In the genomic region with DNA sequence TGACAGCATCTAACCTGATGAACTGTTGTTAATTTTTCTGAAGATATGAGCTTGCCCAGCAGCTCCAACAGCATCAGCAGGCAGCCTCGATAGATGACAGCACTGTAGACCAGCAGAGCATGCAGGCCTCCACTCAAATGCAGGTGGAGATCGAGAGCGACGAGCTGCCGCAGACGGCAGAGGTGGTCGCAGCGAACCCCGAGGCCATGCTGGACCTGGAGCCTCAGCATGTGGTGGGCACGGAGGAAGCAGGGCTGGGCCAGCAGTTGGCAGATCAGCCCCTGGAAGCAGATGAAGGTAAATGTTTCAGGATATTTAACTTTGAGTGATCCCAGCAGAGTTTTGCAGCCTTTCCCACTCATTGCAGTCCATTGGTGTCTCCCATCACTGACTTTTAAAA, we compare ENCODE assay signal across 19 cellular contexts.
DNase-seq lines count a peak whose midpoint lies in the region; FAIRE-seq and TF ChIP-seq lines count a peak whose summit lies in the region.
"Had no signal": no experiment of that assay in that cellular context is flagged by ENCODE, and none has a peak within 500 bp of the region (broad histone marks: within the 10 kb centered on the region; RNA-seq: fewer than 3 reads in every experiment).

No MANE protein-coding gene starts in this region.

- no peak for TF ChIP-seq POLR2A in H1 (IDR thresholded peaks at IDR 0.05; ENCODE audit: control extremely low read depth in 1 of 2, low read depth in 2 of 2, low read length in 2 of 2)

- H4K91ac ChIP-seq in H1 (replicated peaks; ENCODE audit: insufficient read length, low read length): no peak overlapping the region

- no peak for DNase-seq in activated naive CD4-positive, alpha-beta T cell treated with anti-CD3 and anti-CD28 coated beads for 36 hours
- no peak for DNase-seq in H1 (ENCODE audit: low read depth in 1 of 2, low spot score in 2 of 2)
- no peak for DNase-seq in nephron progenitor cell
- DNase-seq in stimulated activated CD4-positive, alpha-beta T cell treated with anti-CD3 and anti-CD28 coated beads, Interleukin-2, amount 100 ng/mL, for 24 hours: no peak
- no peak for DNase-seq in effector memory CD4-positive, alpha-beta T cell
- DNase-seq: C1 segment of cervical spinal cord; Calu3; CD4-positive, alpha-beta memory T cell; COR-L47; DMS53; DMS79 treated with DMSO at 0.1 percent for 48 hours; GF-D8; HFFc6 had no signal

- H3K4me3 ChIP-seq in H1 (ENCODE audit: extremely low read depth in 1 of 4, insufficient read depth in 2 of 4, low read depth in 3 of 4, low read length in 4 of 4): no peak overlapping the region
- H3K4me3 ChIP-seq in effector memory CD4-positive, alpha-beta T cell (ENCODE audit: insufficient read depth, low read depth, low read length, poor library complexity, severe bottlenecking): no peak overlapping the region
- H3K4me3 ChIP-seq: GM23338, HAP-1 had no signal

- H3K4ac ChIP-seq in H1 (replicated peaks; ENCODE audit: insufficient read length, low read depth, low read length): no peak overlapping the region

- no peaks in the 10 kb centered on the region for H3K9me3 Mint-ChIP-seq in activated naive CD4-positive, alpha-beta T cell treated with anti-CD3 and anti-CD28 coated beads, Interleukin-2, amount 50 U/mL, for 24 hours
- H3K9me3 Mint-ChIP-seq in activated naive CD4-positive, alpha-beta T cell treated with anti-CD3 and anti-CD28 coated beads for 36 hours: no peaks in the 10 kb centered on the region
- no peaks in the 10 kb centered on the region for H3K9me3 Mint-ChIP-seq in nephron progenitor cell
- H3K9me3 Mint-ChIP-seq: CD4-positive, alpha-beta memory T cell; GM23338; HFFc6 had no signal

- POLR2A ChIA-PET in H1 (lab: Charles Lee; ENCODE audit: partially characterized antibody): no interaction called here

- H4K5ac ChIP-seq in H1 (ENCODE audit: insufficient read length, low read depth, low read length): no peak overlapping the region

- no peak overlapping the region for H2BK20ac ChIP-seq in H1 (ENCODE audit: low read length)

- no peak overlapping the region for H2AFZ ChIP-seq in H1 (ENCODE audit: low read length)
- H2AFZ ChIP-seq: GM23338 had no signal

- no peak overlapping the region for H2AK5ac ChIP-seq in H1 (ENCODE audit: low read depth, low read length)

- no peak overlapping the region for H2BK5ac ChIP-seq in H1 (ENCODE audit: low read depth, low read length)

- H3K23me2 ChIP-seq in H1 (ENCODE audit: low read depth, low read length): no peaks in the 10 kb centered on the region

- H3K23ac ChIP-seq in H1 (ENCODE audit: insufficient read length): no peak overlapping the region

- H3K79me1 ChIP-seq in H1 (ENCODE audit: low read depth, low read length): no peaks in the 10 kb centered on the region

- TF ChIP-seq EP300 in H1 (IDR thresholded peaks at IDR 0.05; ENCODE audit: borderline replicate concordance in 1 of 2, low read depth in 2 of 2, low read length in 2 of 2): no peak

- H4K20me1 ChIP-seq in H1 (replicated peaks in 1 of 2; ENCODE audit: control insufficient read depth in 1 of 2, insufficient read depth in 2 of 2, low read length in 2 of 2): no peaks in the 10 kb centered on the region

- H4K8ac ChIP-seq in H1 (ENCODE audit: extremely low read depth, insufficient read depth, low read length): peak overlapping the region; percentile 25; the same call in 1 of the 2 replicates

- no peak overlapping the region for H3K18ac ChIP-seq in H1 (ENCODE audit: extremely low read depth, low read length)

- H3K27ac Mint-ChIP-seq in activated naive CD4-positive, alpha-beta T cell treated with anti-CD3 and anti-CD28 coated beads, Interleukin-2, amount 50 U/mL, for 24 hours: peak overlapping the region; percentile 3
- no peak overlapping the region for H3K27ac Mint-ChIP-seq in activated naive CD4-positive, alpha-beta T cell treated with anti-CD3 and anti-CD28 coated beads for 36 hours
- peak overlapping the region; percentile 46 for H3K27ac Mint-ChIP-seq in nephron progenitor cell
- H3K27ac Mint-ChIP-seq: GM23338, HFFc6 had no signal

- H3K9ac ChIP-seq in H1 (replicated peaks in 1 of 4; ENCODE audit: extremely low read depth in 1 of 4, low read depth in 3 of 4, low read length in 3 of 4): no peak overlapping the region

- no peak for FAIRE-seq in H1 (lab: Jason Lieb, UNC)
- FAIRE-seq: GM12891, GM18507, H54 had no signal

- H3K4me1 Mint-ChIP-seq in activated naive CD4-positive, alpha-beta T cell treated with anti-CD3 and anti-CD28 coated beads, Interleukin-2, amount 50 U/mL, for 24 hours: no peaks in the 10 kb centered on the region
- no peaks in the 10 kb centered on the region for H3K4me1 Mint-ChIP-seq in activated naive CD4-positive, alpha-beta T cell treated with anti-CD3 and anti-CD28 coated beads for 36 hours (ENCODE audit: low read depth)
- no peaks in the 10 kb centered on the region for H3K4me1 Mint-ChIP-seq in nephron progenitor cell
- H3K4me1 Mint-ChIP-seq: CD4-positive, alpha-beta memory T cell; GM23338 had no signal

- no peaks in the 10 kb centered on the region for H3K79me2 ChIP-seq in H1 (ENCODE audit: control insufficient read depth in 1 of 2, insufficient read depth in 2 of 2, low read length in 2 of 2)

- H3K27me3 ChIP-seq in H1 (replicated peaks in 1 of 4; ENCODE audit: control insufficient read depth in 3 of 4, extremely low read depth in 1 of 4, insufficient read depth in 3 of 4, low read length in 3 of 4): no peaks in the 10 kb centered on the region
- no peaks in the 10 kb centered on the region for H3K27me3 ChIP-seq in effector memory CD4-positive, alpha-beta T cell (replicated peaks; ENCODE audit: control insufficient read depth, insufficient read depth, low read length, poor library complexity, severe bottlenecking)

- H3K14ac ChIP-seq in H1 (ENCODE audit: insufficient read length): no peak overlapping the region

- no peaks in the 10 kb centered on the region for H3K9me3 ChIP-seq in H1 (ENCODE audit: insufficient read depth in 2 of 2, low read depth in 1 of 2, low read length in 1 of 2)
- no peaks in the 10 kb centered on the region for H3K9me3 ChIP-seq in effector memory CD4-positive, alpha-beta T cell (ENCODE audit: control insufficient read depth, low read length)
- H3K9me3 ChIP-seq: HAP-1 had no signal

- no peak for TF ChIP-seq CTCF in H1 (IDR thresholded peaks at IDR 0.05; ENCODE audit: control extremely low read depth in 1 of 3, insufficient read depth in 1 of 3, low read depth in 1 of 3, low read length in 3 of 3)
- no peak for TF ChIP-seq CTCF in nephron progenitor cell (IDR thresholded peaks at IDR 0.05)

- H3K4me3 Mint-ChIP-seq in activated naive CD4-positive, alpha-beta T cell treated with anti-CD3 and anti-CD28 coated beads, Interleukin-2, amount 50 U/mL, for 24 hours: no peak overlapping the region
- H3K4me3 Mint-ChIP-seq in activated naive CD4-positive, alpha-beta T cell treated with anti-CD3 and anti-CD28 coated beads for 36 hours: no peak overlapping the region
- H3K4me3 Mint-ChIP-seq in nephron progenitor cell: no peak overlapping the region
- H3K4me3 Mint-ChIP-seq: GM23338, HFFc6 had no signal

- H3K36me3 ChIP-seq in H1 (ENCODE audit: control insufficient read depth in 2 of 4, insufficient read depth in 4 of 4, low read length in 3 of 4): peaks cover 5 to 23% (median 6%) of the 10 kb centered on the region in 4 experiments
- peaks cover 43% of the 10 kb centered on the region for H3K36me3 ChIP-seq in effector memory CD4-positive, alpha-beta T cell (ENCODE audit: control insufficient read depth, insufficient read depth, low read length)

- intact Hi-C loops in activated naive CD4-positive, alpha-beta T cell treated with anti-CD3 and anti-CD28 coated beads for 36 hours (cut with micrococcal nuclease): no loop called here

- H3K27ac ChIP-seq in H1 (ENCODE audit: low read depth, low read length): no peak overlapping the region
- H3K27ac ChIP-seq in effector memory CD4-positive, alpha-beta T cell (ENCODE audit: insufficient read depth, low read length, poor library complexity, severe bottlenecking): no peak overlapping the region

- peaks cover 6% of the 10 kb centered on the region for H3K36me3 Mint-ChIP-seq in activated naive CD4-positive, alpha-beta T cell treated with anti-CD3 and anti-CD28 coated beads, Interleukin-2, amount 50 U/mL, for 24 hours
- H3K36me3 Mint-ChIP-seq in activated naive CD4-positive, alpha-beta T cell treated with anti-CD3 and anti-CD28 coated beads for 36 hours (ENCODE audit: low read depth): peaks cover 17% of the 10 kb centered on the region
- H3K36me3 Mint-ChIP-seq in nephron progenitor cell (ENCODE audit: low read depth): peaks cover 49% of the 10 kb centered on the region

- no peaks in the 10 kb centered on the region for H3K4me1 ChIP-seq in H1 (replicated peaks in 1 of 4; ENCODE audit: control insufficient read depth in 3 of 4, insufficient read depth in 4 of 4, low read length in 3 of 4)
- no peaks in the 10 kb centered on the region for H3K4me1 ChIP-seq in effector memory CD4-positive, alpha-beta T cell (ENCODE audit: control insufficient read depth, insufficient read depth, low read length, poor library complexity, severe bottlenecking)
- H3K4me1 ChIP-seq: HAP-1 had no signal

- 95% methylated on average over 10 of the region's 10 CpGs; no CpG with 5 or more reads in 1 of the 2 experiments for WGBS in H1 (ENCODE audit: extremely low coverage in 1 of 2, insufficient coverage in 1 of 2, insufficient read length in 1 of 2, insufficient replicate concordance in 2 of 2, low coverage in 1 of 2, low lambda C conversion rate in 2 of 2, missing lambda C conversion rate in 1 of 2), 2 experiments

- no peak overlapping the region for H3K4me2 ChIP-seq in H1 (ENCODE audit: insufficient read depth in 1 of 2, low read depth in 2 of 2, low read length in 2 of 2)
- H3K4me2 ChIP-seq: GM23338 had no signal

- no peak overlapping the region for H2BK15ac ChIP-seq in H1 (ENCODE audit: low read length)

- CTCF ChIA-PET in activated naive CD4-positive, alpha-beta T cell treated with anti-CD3 and anti-CD28 coated beads for 36 hours (lab: Charles Lee): no interaction called here
- CTCF ChIA-PET in H1 (lab: Charles Lee; ENCODE audit: partially characterized antibody): interaction anchor here (1.2 to 1.3 kb wide), 2 partner anchors 34 to 105 kb away, joined by 3 read pairs; no protein-coding TSS in a partner anchor

- H2BK12ac ChIP-seq in H1 (ENCODE audit: low read depth, low read length): no peak overlapping the region

- no peak overlapping the region for H3K56ac ChIP-seq in H1 (replicated peaks; ENCODE audit: insufficient read length, low read depth, low read length)

- no peak overlapping the region for H2BK120ac ChIP-seq in H1 (replicated peaks; ENCODE audit: low read depth, low read length)

- H3K27me3 Mint-ChIP-seq in activated naive CD4-positive, alpha-beta T cell treated with anti-CD3 and anti-CD28 coated beads, Interleukin-2, amount 50 U/mL, for 24 hours: no peaks in the 10 kb centered on the region
- H3K27me3 Mint-ChIP-seq in activated naive CD4-positive, alpha-beta T cell treated with anti-CD3 and anti-CD28 coated beads for 36 hours (ENCODE audit: low read depth): no peaks in the 10 kb centered on the region
- no peaks in the 10 kb centered on the region for H3K27me3 Mint-ChIP-seq in nephron progenitor cell (ENCODE audit: low read depth, poor library complexity)
- H3K27me3 Mint-ChIP-seq: CD4-positive, alpha-beta memory T cell had no signal

- TF ChIP-seq RAD21 in H1 (IDR thresholded peaks at IDR 0.05 in 1 of 2, conservative IDR thresholded peaks at IDR 0.05 in 1 of 2; ENCODE audit: low read depth in 2 of 2, low read length in 2 of 2): no peak

TF ChIP-seq in H1, 55 proteins besides CTCF, POLR2A, EP300 and RAD21 (continues in another document):
- no peak for TF ChIP-seq KDM1A (IDR thresholded peaks at IDR 0.05; ENCODE audit: borderline replicate concordance, low read length)
